Comparison of ENCODE assay signal across 1 cellular context in the genomic region with DNA sequence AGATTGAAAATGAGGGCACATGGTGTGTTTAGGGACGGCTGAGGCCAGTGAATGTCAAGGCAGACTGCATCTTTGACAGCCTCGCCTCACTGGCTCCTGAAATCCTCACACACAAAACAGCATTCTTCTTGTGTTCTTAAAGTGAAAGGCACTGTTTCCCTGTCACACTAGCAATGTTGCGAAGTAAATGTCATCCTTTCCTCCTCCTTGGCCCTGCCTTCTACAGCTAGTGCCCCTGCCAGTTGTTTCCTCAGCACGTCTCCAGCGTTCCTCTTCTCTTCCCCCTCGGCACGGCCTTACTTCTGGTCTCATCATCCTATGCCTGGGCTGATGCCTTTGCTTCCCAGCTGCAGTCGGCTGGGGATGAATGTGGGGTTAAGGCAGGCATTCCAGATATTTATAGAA.
TF ChIP-seq lines count a peak whose summit lies in the region.

No MANE protein-coding gene starts in this region.

TF ChIP-seq in WTC11, 78 proteins besides CTCF, POLR2A, EP300 and RAD21 (continued from another document):
- TF ChIP-seq, protein P1, sequence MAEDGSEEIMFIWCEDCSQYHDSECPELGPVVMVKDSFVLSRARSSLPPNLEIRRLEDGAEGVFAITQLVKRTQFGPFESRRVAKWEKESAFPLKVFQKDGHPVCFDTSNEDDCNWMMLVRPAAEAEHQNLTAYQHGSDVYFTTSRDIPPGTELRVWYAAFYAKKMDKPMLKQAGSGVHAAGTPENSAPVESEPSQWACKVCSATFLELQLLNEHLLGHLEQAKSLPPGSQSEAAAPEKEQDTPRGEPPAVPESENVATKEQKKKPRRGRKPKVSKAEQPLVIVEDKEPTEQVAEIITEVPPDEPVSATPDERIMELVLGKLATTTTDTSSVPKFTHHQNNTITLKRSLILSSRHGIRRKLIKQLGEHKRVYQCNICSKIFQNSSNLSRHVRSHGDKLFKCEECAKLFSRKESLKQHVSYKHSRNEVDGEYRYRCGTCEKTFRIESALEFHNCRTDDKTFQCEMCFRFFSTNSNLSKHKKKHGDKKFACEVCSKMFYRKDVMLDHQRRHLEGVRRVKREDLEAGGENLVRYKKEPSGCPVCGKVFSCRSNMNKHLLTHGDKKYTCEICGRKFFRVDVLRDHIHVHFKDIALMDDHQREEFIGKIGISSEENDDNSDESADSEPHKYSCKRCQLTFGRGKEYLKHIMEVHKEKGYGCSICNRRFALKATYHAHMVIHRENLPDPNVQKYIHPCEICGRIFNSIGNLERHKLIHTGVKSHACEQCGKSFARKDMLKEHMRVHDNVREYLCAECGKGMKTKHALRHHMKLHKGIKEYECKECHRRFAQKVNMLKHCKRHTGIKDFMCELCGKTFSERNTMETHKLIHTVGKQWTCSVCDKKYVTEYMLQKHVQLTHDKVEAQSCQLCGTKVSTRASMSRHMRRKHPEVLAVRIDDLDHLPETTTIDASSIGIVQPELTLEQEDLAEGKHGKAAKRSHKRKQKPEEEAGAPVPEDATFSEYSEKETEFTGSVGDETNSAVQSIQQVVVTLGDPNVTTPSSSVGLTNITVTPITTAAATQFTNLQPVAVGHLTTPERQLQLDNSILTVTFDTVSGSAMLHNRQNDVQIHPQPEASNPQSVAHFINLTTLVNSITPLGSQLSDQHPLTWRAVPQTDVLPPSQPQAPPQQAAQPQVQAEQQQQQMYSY (CRISPR knock-in tag; IDR thresholded peaks at IDR 0.05): no peak
- TF ChIP-seq, protein P2, sequence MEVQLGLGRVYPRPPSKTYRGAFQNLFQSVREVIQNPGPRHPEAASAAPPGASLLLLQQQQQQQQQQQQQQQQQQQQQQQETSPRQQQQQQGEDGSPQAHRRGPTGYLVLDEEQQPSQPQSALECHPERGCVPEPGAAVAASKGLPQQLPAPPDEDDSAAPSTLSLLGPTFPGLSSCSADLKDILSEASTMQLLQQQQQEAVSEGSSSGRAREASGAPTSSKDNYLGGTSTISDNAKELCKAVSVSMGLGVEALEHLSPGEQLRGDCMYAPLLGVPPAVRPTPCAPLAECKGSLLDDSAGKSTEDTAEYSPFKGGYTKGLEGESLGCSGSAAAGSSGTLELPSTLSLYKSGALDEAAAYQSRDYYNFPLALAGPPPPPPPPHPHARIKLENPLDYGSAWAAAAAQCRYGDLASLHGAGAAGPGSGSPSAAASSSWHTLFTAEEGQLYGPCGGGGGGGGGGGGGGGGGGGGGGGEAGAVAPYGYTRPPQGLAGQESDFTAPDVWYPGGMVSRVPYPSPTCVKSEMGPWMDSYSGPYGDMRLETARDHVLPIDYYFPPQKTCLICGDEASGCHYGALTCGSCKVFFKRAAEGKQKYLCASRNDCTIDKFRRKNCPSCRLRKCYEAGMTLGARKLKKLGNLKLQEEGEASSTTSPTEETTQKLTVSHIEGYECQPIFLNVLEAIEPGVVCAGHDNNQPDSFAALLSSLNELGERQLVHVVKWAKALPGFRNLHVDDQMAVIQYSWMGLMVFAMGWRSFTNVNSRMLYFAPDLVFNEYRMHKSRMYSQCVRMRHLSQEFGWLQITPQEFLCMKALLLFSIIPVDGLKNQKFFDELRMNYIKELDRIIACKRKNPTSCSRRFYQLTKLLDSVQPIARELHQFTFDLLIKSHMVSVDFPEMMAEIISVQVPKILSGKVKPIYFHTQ (CRISPR knock-in tag; IDR thresholded peaks at IDR 0.05): no peak
- TF ChIP-seq, protein P3, sequence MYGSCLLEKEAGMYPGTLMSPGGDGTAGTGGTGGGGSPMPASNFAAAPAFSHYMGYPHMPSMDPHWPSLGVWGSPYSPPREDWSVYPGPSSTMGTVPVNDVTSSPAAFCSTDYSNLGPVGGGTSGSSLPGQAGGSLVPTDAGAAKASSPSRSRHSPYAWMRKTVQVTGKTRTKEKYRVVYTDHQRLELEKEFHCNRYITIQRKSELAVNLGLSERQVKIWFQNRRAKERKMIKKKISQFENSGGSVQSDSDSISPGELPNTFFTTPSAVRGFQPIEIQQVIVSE (CRISPR knock-in tag; IDR thresholded peaks at IDR 0.05; ENCODE audit: borderline replicate concordance): no peak
- TF ChIP-seq, protein P4, sequence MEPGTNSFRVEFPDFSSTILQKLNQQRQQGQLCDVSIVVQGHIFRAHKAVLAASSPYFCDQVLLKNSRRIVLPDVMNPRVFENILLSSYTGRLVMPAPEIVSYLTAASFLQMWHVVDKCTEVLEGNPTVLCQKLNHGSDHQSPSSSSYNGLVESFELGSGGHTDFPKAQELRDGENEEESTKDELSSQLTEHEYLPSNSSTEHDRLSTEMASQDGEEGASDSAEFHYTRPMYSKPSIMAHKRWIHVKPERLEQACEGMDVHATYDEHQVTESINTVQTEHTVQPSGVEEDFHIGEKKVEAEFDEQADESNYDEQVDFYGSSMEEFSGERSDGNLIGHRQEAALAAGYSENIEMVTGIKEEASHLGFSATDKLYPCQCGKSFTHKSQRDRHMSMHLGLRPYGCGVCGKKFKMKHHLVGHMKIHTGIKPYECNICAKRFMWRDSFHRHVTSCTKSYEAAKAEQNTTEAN (CRISPR knock-in tag; IDR thresholded peaks at IDR 0.05): no peak
